In genomic region chr7:102446387-102447156, GRCh38 we compare ENCODE assay signal across 11 cellular contexts.
"Had no signal": no experiment of that assay in that cellular context is flagged by ENCODE, and none has a peak within 500 bp of the region (broad histone marks: within the 10 kb centered on the region; RNA-seq: fewer than 3 reads in every experiment).

No MANE protein-coding gene starts in this region.

- H3K9me3 ChIP-seq: breast epithelium, thyroid gland had no signal

- H3K9me3 Mint-ChIP-seq: activated CD4-positive, alpha-beta T cell treated with anti-CD3 and anti-CD28 coated beads, Interleukin-2, amount 10 ng/mL, durations not matched to agents 24 days and 14 days; activated naive CD4-positive, alpha-beta T cell treated with anti-CD3 and anti-CD28 coated beads, Interleukin-2, amount 50 U/mL, for 24 hours; T-cell; WTC11 had no signal

- H3K27ac ChIP-seq: breast epithelium, hepatocyte, thyroid gland had no signal

- H3K4me2 ChIP-seq: hepatocyte had no signal

- H2AFZ ChIP-seq: hepatocyte had no signal

- H3K27ac Mint-ChIP-seq: activated CD4-positive, alpha-beta T cell treated with anti-CD3 and anti-CD28 coated beads, Interleukin-2, amount 10 ng/mL, durations not matched to agents 24 days and 14 days; activated naive CD4-positive, alpha-beta T cell treated with anti-CD3 and anti-CD28 coated beads, Interleukin-2, amount 50 U/mL, for 24 hours; T-cell had no signal

- H3K36me3 ChIP-seq: breast epithelium had no signal

- H3K27me3 ChIP-seq: breast epithelium, hepatocyte, thyroid gland had no signal

- H3K4me1 Mint-ChIP-seq: activated CD4-positive, alpha-beta T cell treated with anti-CD3 and anti-CD28 coated beads, Interleukin-2, amount 10 ng/mL, durations not matched to agents 24 days and 14 days; activated naive CD4-positive, alpha-beta T cell treated with anti-CD3 and anti-CD28 coated beads, Interleukin-2, amount 50 U/mL, for 24 hours had no signal

- H3K4me3 Mint-ChIP-seq: activated CD4-positive, alpha-beta T cell treated with anti-CD3 and anti-CD28 coated beads, Interleukin-2, amount 10 ng/mL, durations not matched to agents 24 days and 14 days; activated naive CD4-positive, alpha-beta T cell treated with anti-CD3 and anti-CD28 coated beads, Interleukin-2, amount 50 U/mL, for 24 hours; T-cell; WTC11 had no signal

- H3K36me3 Mint-ChIP-seq: activated naive CD4-positive, alpha-beta T cell treated with anti-CD3 and anti-CD28 coated beads, Interleukin-2, amount 50 U/mL, for 24 hours had no signal

- H3K79me2 ChIP-seq: hepatocyte had no signal

- H3K4me1 ChIP-seq: breast epithelium, thyroid gland had no signal

- ATAC-seq: T-cell, WTC11 had no signal

- DNase-seq: activated CD4-positive, alpha-beta T cell treated with anti-CD3 and anti-CD28 coated beads, Interleukin-2, amount 10 ng/mL, durations not matched to agents 24 days and 14 days; amniotic stem cell; kidney glomerular epithelial cell; posterior cingulate gyrus; stimulated activated CD4-positive, alpha-beta T cell treated with anti-CD3 and anti-CD28 coated beads, Interleukin-4, amount 100 ng/mL, for 4 hours; T-cell had no signal

- H3K4me3 ChIP-seq: breast epithelium, hepatocyte, thyroid gland had no signal

- H3K27me3 Mint-ChIP-seq: activated CD4-positive, alpha-beta T cell treated with anti-CD3 and anti-CD28 coated beads, Interleukin-2, amount 10 ng/mL, durations not matched to agents 24 days and 14 days; activated naive CD4-positive, alpha-beta T cell treated with anti-CD3 and anti-CD28 coated beads, Interleukin-2, amount 50 U/mL, for 24 hours; T-cell had no signal
